17 cellular contexts compared by ENCODE assay signal in the genomic region with DNA sequence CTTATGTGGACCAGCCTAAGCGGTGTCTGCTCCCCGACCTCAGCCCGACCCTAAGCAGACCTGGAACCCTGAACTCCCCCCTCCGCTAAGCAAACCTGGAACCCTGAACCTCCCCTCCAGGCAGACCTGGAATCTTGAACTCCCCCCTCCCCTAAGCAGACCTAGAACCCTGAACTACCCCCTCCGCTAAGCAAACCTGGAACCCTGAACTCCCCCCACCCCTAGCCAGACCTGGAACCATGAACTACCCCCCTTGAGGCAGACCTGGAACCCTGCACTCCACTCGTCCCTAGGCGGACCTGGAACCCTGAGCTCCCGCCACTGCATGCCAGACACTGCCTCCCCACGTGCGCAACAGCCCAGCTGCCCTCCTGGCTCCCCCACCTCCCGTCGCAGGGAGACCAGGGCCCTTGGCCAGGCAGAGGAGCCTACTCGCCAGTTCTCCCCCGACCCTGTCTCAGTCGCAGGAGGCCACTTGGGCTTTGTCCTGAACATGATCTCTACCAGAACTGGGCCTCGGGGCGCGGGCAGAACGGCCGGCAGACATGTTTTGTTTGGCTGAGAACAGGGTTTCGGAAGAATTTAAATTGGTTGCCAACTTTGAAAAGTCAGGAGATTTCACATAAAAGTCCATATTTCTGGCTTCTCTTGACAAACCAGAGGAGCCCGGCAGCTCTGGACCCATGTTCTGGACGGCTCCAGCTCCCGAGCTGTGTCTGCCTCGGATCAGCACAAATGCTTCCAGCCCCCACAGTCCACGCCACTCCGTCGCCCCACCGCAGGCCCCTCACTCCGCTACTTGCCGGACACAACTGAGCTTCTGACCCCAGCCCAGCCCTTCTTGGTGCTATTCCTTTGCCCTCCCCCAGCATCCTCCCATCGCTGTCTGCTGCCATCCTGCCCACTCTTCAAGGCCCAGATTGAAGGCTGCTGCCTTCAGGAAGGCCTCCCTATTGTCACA. TPM values are rescaled to one million over a fixed set of nuclear protein-coding genes. Genes with fewer than 3 reads are reported as not detected.
DNase-seq lines count a peak whose midpoint lies in the region; ATAC-seq and TF ChIP-seq lines count a peak whose summit lies in the region.
"Had no signal": no experiment of that assay in that cellular context is flagged by ENCODE, and none has a peak within 500 bp of the region (broad histone marks: within the 10 kb centered on the region; RNA-seq: fewer than 3 reads in every experiment).

No MANE protein-coding gene starts in this region.

- H3K27me3 Mint-ChIP-seq in activated T-helper 1 cell treated with anti-CD3 and anti-CD28 coated beads, Interleukin-12 subunit alpha, Interleukin-12 subunit beta, Interleukin-2, Interleukin-4 antibody, amounts not matched to agents 30 ng/mL and 10 ng/mL and 1 ng/mL, durations not matched to agents 14 hours and 24 hours and 36 hours (ENCODE audit: insufficient read depth), result peaks cover 27% of the 10 kb centered on the region
- H3K27me3 Mint-ChIP-seq in endodermal cell (ENCODE audit: insufficient read depth), result peaks cover 40% of the 10 kb centered on the region

- no peaks in the 10 kb centered on the region for H3K36me3 ChIP-seq in endodermal cell (ENCODE audit: control insufficient read depth, insufficient read depth, low read length)
- H3K36me3 ChIP-seq: BE2C had no signal

- H3K4me3 ChIP-seq in endodermal cell (ENCODE audit: low read length), result no peak overlapping the region
- H3K4me3 ChIP-seq: SK-N-MC had no signal

- peak overlapping the region; percentile 26 for H3K27ac Mint-ChIP-seq in activated T-helper 1 cell treated with anti-CD3 and anti-CD28 coated beads, Interleukin-12 subunit alpha, Interleukin-12 subunit beta, Interleukin-2, Interleukin-4 antibody, amounts not matched to agents 30 ng/mL and 10 ng/mL and 1 ng/mL, durations not matched to agents 14 hours and 24 hours and 36 hours
- no peak overlapping the region for H3K27ac Mint-ChIP-seq in endodermal cell
- H3K27ac Mint-ChIP-seq: activated naive CD8-positive, alpha-beta T cell treated with anti-CD3 and anti-CD28 coated beads, Interleukin-2, amount 50 U/mL, for 24 hours; activated T-cell treated with anti-CD3 and anti-CD28 coated beads, Interleukin-2, amount 50 U/mL, for 72 hours; natural killer cell had no signal

- peaks cover 27% of the 10 kb centered on the region for H3K27me3 ChIP-seq in endodermal cell (ENCODE audit: control insufficient read depth, insufficient read depth, low read length, poor library complexity, severe bottlenecking)
- H3K27me3 ChIP-seq: BE2C had no signal

- no peak for TF ChIP-seq CTCF in endodermal cell (conservative IDR thresholded peaks at IDR 0.05)

- no peaks in the 10 kb centered on the region for H3K36me3 Mint-ChIP-seq in activated T-helper 1 cell treated with anti-CD3 and anti-CD28 coated beads, Interleukin-12 subunit alpha, Interleukin-12 subunit beta, Interleukin-2, Interleukin-4 antibody, amounts not matched to agents 30 ng/mL and 10 ng/mL and 1 ng/mL, durations not matched to agents 14 hours and 24 hours and 36 hours (ENCODE audit: low read depth)
- H3K36me3 Mint-ChIP-seq in endodermal cell (ENCODE audit: low read depth), result no peaks in the 10 kb centered on the region
- H3K36me3 Mint-ChIP-seq: natural killer cell had no signal

- no peak overlapping the region for H3K4me3 Mint-ChIP-seq in activated T-helper 1 cell treated with anti-CD3 and anti-CD28 coated beads, Interleukin-12 subunit alpha, Interleukin-12 subunit beta, Interleukin-2, Interleukin-4 antibody, amounts not matched to agents 30 ng/mL and 10 ng/mL and 1 ng/mL, durations not matched to agents 14 hours and 24 hours and 36 hours
- H3K4me3 Mint-ChIP-seq in endodermal cell, result no peak overlapping the region
- H3K4me3 Mint-ChIP-seq: activated naive CD8-positive, alpha-beta T cell treated with anti-CD3 and anti-CD28 coated beads, Interleukin-2, amount 50 U/mL, for 24 hours; activated T-cell treated with anti-CD3 and anti-CD28 coated beads, Interleukin-2, amount 50 U/mL, for 72 hours had no signal

- intact Hi-C loops in activated T-helper 1 cell treated with anti-CD3 and anti-CD28 coated beads, Interleukin-12 subunit alpha, Interleukin-12 subunit beta, Interleukin-2, Interleukin-4 antibody, amounts not matched to agents 30 ng/mL and 10 ng/mL and 1 ng/mL, durations not matched to agents 14 hours and 24 hours and 36 hours (cut with micrococcal nuclease), result no loop called here
- intact Hi-C loops in sciatic nerve (cut with DNase I), result no loop called here

- ATAC-seq in sciatic nerve (peak; percentile 19), GM21786 (IDR thresholded peaks at IDR 0.05; ENCODE audit: unreplicated experiment) (no peak)
- ATAC-seq: activated naive CD8-positive, alpha-beta T cell treated with anti-CD3 and anti-CD28 coated beads, Interleukin-2, amount 50 U/mL, for 24 hours; activated T-cell treated with anti-CD3 and anti-CD28 coated beads, Interleukin-2, amount 50 U/mL, for 72 hours; natural killer cell had no signal

- peaks cover 2% of the 10 kb centered on the region for H3K4me1 ChIP-seq in endodermal cell (ENCODE audit: control insufficient read depth, insufficient read depth, low read length)

- H3K9me3 ChIP-seq in endodermal cell (ENCODE audit: control insufficient read depth, low read length), result no peaks in the 10 kb centered on the region
- H3K9me3 ChIP-seq: BE2C had no signal

- H3K9me3 Mint-ChIP-seq in activated T-helper 1 cell treated with anti-CD3 and anti-CD28 coated beads, Interleukin-12 subunit alpha, Interleukin-12 subunit beta, Interleukin-2, Interleukin-4 antibody, amounts not matched to agents 30 ng/mL and 10 ng/mL and 1 ng/mL, durations not matched to agents 14 hours and 24 hours and 36 hours, result no peaks in the 10 kb centered on the region
- no peaks in the 10 kb centered on the region for H3K9me3 Mint-ChIP-seq in endodermal cell
- H3K9me3 Mint-ChIP-seq: activated naive CD8-positive, alpha-beta T cell treated with anti-CD3 and anti-CD28 coated beads, Interleukin-2, amount 50 U/mL, for 24 hours; activated T-cell treated with anti-CD3 and anti-CD28 coated beads, Interleukin-2, amount 50 U/mL, for 72 hours; natural killer cell had no signal

- no peak overlapping the region for H3K27ac ChIP-seq in endodermal cell (ENCODE audit: low read depth, low read length)
- H3K27ac ChIP-seq: SK-N-MC had no signal

- no peak overlapping the region for H3K9ac ChIP-seq in endodermal cell (ENCODE audit: extremely low read depth, low read length, poor library complexity, severe bottlenecking)

- no peaks in the 10 kb centered on the region for H3K4me1 Mint-ChIP-seq in activated T-helper 1 cell treated with anti-CD3 and anti-CD28 coated beads, Interleukin-12 subunit alpha, Interleukin-12 subunit beta, Interleukin-2, Interleukin-4 antibody, amounts not matched to agents 30 ng/mL and 10 ng/mL and 1 ng/mL, durations not matched to agents 14 hours and 24 hours and 36 hours (ENCODE audit: low read depth)
- H3K4me1 Mint-ChIP-seq in endodermal cell, result no peaks in the 10 kb centered on the region

- 91 to 96% methylated on average over 20 to 32 of the region's 32 CpGs for WGBS in endodermal cell (ENCODE audit: insufficient coverage in 1 of 2, insufficient read length in 1 of 2), 2 experiments

- no peak for DNase-seq in activated T-helper 1 cell treated with anti-CD3 and anti-CD28 coated beads, Interleukin-12 subunit alpha, Interleukin-12 subunit beta, Interleukin-2, Interleukin-4 antibody, amounts not matched to agents 30 ng/mL and 10 ng/mL and 1 ng/mL, durations not matched to agents 14 hours and 24 hours and 36 hours (ENCODE audit: low spot score)
- DNase-seq in endodermal cell, result peak; percentile 44
- DNase-seq in sciatic nerve (ENCODE audit: low spot score), result no peak
- no peak for DNase-seq in NCI-H128 (lab: John Stamatoyannopoulos, UW; ENCODE audit: unreplicated experiment)
- no peak for DNase-seq in SKM-1 treated with dmso at 0.1 percent for 144 hours (lab: John Stamatoyannopoulos, UW; ENCODE audit: unreplicated experiment)
- DNase-seq: activated CD4-positive, alpha-beta T cell treated with anti-CD3 and anti-CD28 coated beads, Interleukin-2, amount 50 U/mL, for 4 hours; activated naive CD8-positive, alpha-beta T cell treated with anti-CD3 and anti-CD28 coated beads, Interleukin-2, amount 50 U/mL, for 24 hours; activated T-cell treated with anti-CD3 and anti-CD28 coated beads, Interleukin-2, amount 50 U/mL, for 72 hours; BE2C; natural killer cell; NCI-H2081 treated with DMSO at 0.1 percent for 48 hours; NCI-H526; stimulated activated CD4-positive, alpha-beta T cell treated with anti-CD3 and anti-CD28 coated beads, Interleukin-2, amount 100 ng/mL, for 24 hours had no signal

RNA-seq across cellular contexts. Expression of gene PLEKHG5, which starts 9.3 kb away (rescaled TPM):
- 1.8 and 2.2 TPM in 2 replicates for total RNA-seq in activated T-helper 1 cell treated with anti-CD3 and anti-CD28 coated beads, Interleukin-12 subunit alpha, Interleukin-12 subunit beta, Interleukin-2, Interleukin-4 antibody, amounts not matched to agents 30 ng/mL and 10 ng/mL and 1 ng/mL, durations not matched to agents 14 hours and 24 hours and 36 hours
- total RNA-seq in endodermal cell (10 to 100 TPM; 32.6 to 38.8 TPM), sciatic nerve (77.7 TPM)
- 34.4 TPM for polyA plus RNA-seq in endodermal cell (2013, experiment 1 of 2)
- 29.5 TPM for polyA plus RNA-seq in endodermal cell (2013, experiment 2 of 2)

RNA-seq across cellular contexts. Expression of gene TNFRSF25, which starts 34.8 kb away (rescaled TPM):
- 151 and 158 TPM in 2 replicates for total RNA-seq in activated T-helper 1 cell treated with anti-CD3 and anti-CD28 coated beads, Interleukin-12 subunit alpha, Interleukin-12 subunit beta, Interleukin-2, Interleukin-4 antibody, amounts not matched to agents 30 ng/mL and 10 ng/mL and 1 ng/mL, durations not matched to agents 14 hours and 24 hours and 36 hours
- 10 to 100 TPM; 25.9 to 26.9 TPM for total RNA-seq in endodermal cell
- polyA plus RNA-seq in endodermal cell (2013, experiment 1 of 2), result 39.9 TPM
- 30.2 TPM for polyA plus RNA-seq in endodermal cell (2013, experiment 2 of 2)
- 52.0 TPM for total RNA-seq in sciatic nerve

RNA-seq across cellular contexts. Expression of gene NOL9, which starts 53.6 kb away (rescaled TPM):
- 50.4 and 58.9 TPM in 2 replicates for total RNA-seq in activated T-helper 1 cell treated with anti-CD3 and anti-CD28 coated beads, Interleukin-12 subunit alpha, Interleukin-12 subunit beta, Interleukin-2, Interleukin-4 antibody, amounts not matched to agents 30 ng/mL and 10 ng/mL and 1 ng/mL, durations not matched to agents 14 hours and 24 hours and 36 hours
- total RNA-seq in endodermal cell (10 to 100 TPM; 35.0 to 43.9 TPM), sciatic nerve (26.0 TPM)
- polyA plus RNA-seq in endodermal cell (2013, experiment 1 of 2), result 16.8 TPM
- polyA plus RNA-seq in endodermal cell (2013, experiment 2 of 2), result 13.5 TPM

RNA-seq across cellular contexts. Expression of gene TAS1R1, which starts 54.4 kb away (rescaled TPM):
- not detected in 2 replicates for total RNA-seq in activated T-helper 1 cell treated with anti-CD3 and anti-CD28 coated beads, Interleukin-12 subunit alpha, Interleukin-12 subunit beta, Interleukin-2, Interleukin-4 antibody, amounts not matched to agents 30 ng/mL and 10 ng/mL and 1 ng/mL, durations not matched to agents 14 hours and 24 hours and 36 hours
- total RNA-seq in endodermal cell (under 1 TPM; 0.31 to 0.51 TPM), sciatic nerve (not detected)
- polyA plus RNA-seq in endodermal cell (2013, experiment 1 of 2), result not detected
- polyA plus RNA-seq in endodermal cell (2013, experiment 2 of 2), result not detected
- total RNA-seq: activated T-cell treated with anti-CD3 and anti-CD28 coated beads, Interleukin-2, amount 50 U/mL, for 72 hours; glomerular endothelial cell; natural killer cell had no signal
- polyA plus RNA-seq: thymus had no signal

Comparison
In these comparisons a context has a peak if more than half of its experiments do, and no peak if none do; other contexts are left out.
1. RNA of gene PLEKHG5, which starts 9.3 kb away (total RNA-seq): 77.7 TPM in sciatic nerve (single experiment) and 32.6 to 38.8 TPM in endodermal cell; 1.8 to 2.2 TPM in activated T-helper 1 cell treated with anti-CD3 and anti-CD28 coated beads, Interleukin-12 subunit alpha, Interleukin-12 subunit beta, Interleukin-2, Interleukin-4 antibody, amounts not matched to agents 30 ng/mL and 10 ng/mL and 1 ng/mL, durations not matched to agents 14 hours and 24 hours and 36 hours; every median in the first group is over 10 times any median in the second.